In genomic region chr3:12561397-12561796, GRCh38 we compare ENCODE assay signal across 2 cellular contexts.
TF ChIP-seq lines count a peak whose summit lies in the region.

No MANE protein-coding gene starts in this region.

TF ChIP-seq in HEK293, 187 proteins besides CTCF, POLR2A, EP300 and RAD21:
- TF ChIP-seq ZSCAN18 (tag by site-specific recombination; IDR thresholded peaks at IDR 0.05) (no peak), ZNF121 (tag by site-specific recombination; IDR thresholded peaks at IDR 0.05) (peak; percentile 73)
TF ChIP-seq in HEK293: peak in this region for 1.

TF ChIP-seq in neural cell, 6 proteins besides CTCF, POLR2A, EP300 and RAD21 (continued from another document):
- TF ChIP-seq REST (IDR thresholded peaks at IDR 0.05; ENCODE audit: borderline replicate concordance), result no peak
- no peak for TF ChIP-seq POLR2AphosphoS5 (IDR thresholded peaks at IDR 0.05)
- TF ChIP-seq MXI1 (conservative IDR thresholded peaks at IDR 0.05; ENCODE audit: poor library complexity, severe bottlenecking), result no peak
- TF ChIP-seq SMC3 (conservative IDR thresholded peaks at IDR 0.05; ENCODE audit: poor library complexity), result no peak
